In genomic region chr16:89081556-89081955, GRCh38 we compare ENCODE assay signal across 21 cellular contexts. TPM values are rescaled to one million over a fixed set of nuclear protein-coding genes. Genes with fewer than 3 reads are reported as not detected.
DNase-seq lines count a peak whose midpoint lies in the region; ATAC-seq, FAIRE-seq and TF ChIP-seq lines count a peak whose summit lies in the region.
"Had no signal": no experiment of that assay in that cellular context is flagged by ENCODE, and none has a peak within 500 bp of the region (broad histone marks: within the 10 kb centered on the region; RNA-seq: fewer than 3 reads in every experiment).

No MANE protein-coding gene starts in this region.

- no peak for TF ChIP-seq CTCF in K562 (IDR thresholded peaks at IDR 0.05 in 2 of 3, conservative IDR thresholded peaks at IDR 0.05 in 1 of 3; ENCODE audit: insufficient read depth in 2 of 3, low read depth in 1 of 3, low read length in 3 of 3)
- TF ChIP-seq CTCF in activated CD8-positive, alpha-beta T cell treated with anti-CD3 and anti-CD28 coated beads for 36 hours (IDR thresholded peaks at IDR 0.05), result no peak

- intact Hi-C loops in K562 (cut with micrococcal nuclease), result no loop called here
- intact Hi-C loops in activated CD8-positive, alpha-beta T cell treated with anti-CD3 and anti-CD28 coated beads for 36 hours (cut with micrococcal nuclease), result no loop called here

- H3K9me1 ChIP-seq in K562 (ENCODE audit: control insufficient read depth, insufficient read depth, low read length), result no peaks in the 10 kb centered on the region

- no peak overlapping the region for H3K9ac ChIP-seq in BLaER1 treated with 17β-estradiol and CSF1 and Interleukin-3, amounts not matched to agents 10 nM and 100 nM
- peak overlapping the region in 1 of 2 experiments; percentile 26; a peak in 1 of 4 replicates for H3K9ac ChIP-seq in K562 (ENCODE audit: insufficient read depth in 1 of 2, low read depth in 2 of 2, low read length in 2 of 2)

- POLR2A ChIA-PET in K562 (lab: Yijun Ruan, JAX), result no interaction called here
- POLR2A ChIA-PET in activated CD8-positive, alpha-beta T cell treated with anti-CD3 and anti-CD28 coated beads for 36 hours (lab: Charles Lee), result no interaction called here

- no peaks in the 10 kb centered on the region for H3K9me3 Mint-ChIP-seq in activated CD8-positive, alpha-beta T cell treated with anti-CD3 and anti-CD28 coated beads for 36 hours
- H3K9me3 Mint-ChIP-seq: CD4-positive, alpha-beta T cell; CD8-positive, alpha-beta T cell had no signal

- TF ChIP-seq RAD21 in K562 (CRISPR knock-in tag; conservative IDR thresholded peaks at IDR 0.05 in 1 of 2, IDR thresholded peaks at IDR 0.05 in 1 of 2), result no peak

- no peak for ATAC-seq in K562
- no peak for ATAC-seq in activated CD8-positive, alpha-beta T cell treated with anti-CD3 and anti-CD28 coated beads for 36 hours
- ATAC-seq: A549; CD8-positive, alpha-beta T cell had no signal

- H4K20me1 ChIP-seq in BLaER1 treated with 17β-estradiol and CSF1 and Interleukin-3, amounts not matched to agents 10 nM and 100 nM, result no peaks in the 10 kb centered on the region
- H4K20me1 ChIP-seq in K562 (replicated peaks; ENCODE audit: control insufficient read depth, insufficient read depth, low read length), result no peaks in the 10 kb centered on the region

- in situ Hi-C loops in K562 (cut with MboI), result no loop called here

- H3K36me3 ChIP-seq in BLaER1 treated with 17β-estradiol and CSF1 and Interleukin-3, amounts not matched to agents 10 nM and 100 nM, result no peaks in the 10 kb centered on the region
- H3K36me3 ChIP-seq in K562 (ENCODE audit: control insufficient read depth, insufficient read depth, low read length), result no peaks in the 10 kb centered on the region

- no peak overlapping the region for H3K27ac ChIP-seq in BLaER1 treated with 17β-estradiol and CSF1 and Interleukin-3, amounts not matched to agents 10 nM and 100 nM
- no peak overlapping the region for H3K27ac ChIP-seq in K562 (ENCODE audit: extremely low read depth, low read depth, low read length)
- H3K27ac ChIP-seq: A549, C4-2B had no signal

- H3K27me3 Mint-ChIP-seq in activated CD8-positive, alpha-beta T cell treated with anti-CD3 and anti-CD28 coated beads for 36 hours, result no peaks in the 10 kb centered on the region
- H3K27me3 Mint-ChIP-seq: B cell; CD4-positive, alpha-beta T cell had no signal

- CTCF ChIA-PET in K562 (lab: Yijun Ruan, JAX; ENCODE audit: low intra/inter-chr PET ratio), result no interaction called here
- CTCF ChIA-PET in activated CD8-positive, alpha-beta T cell treated with anti-CD3 and anti-CD28 coated beads for 36 hours (lab: Charles Lee), result no interaction called here

- H2AFZ ChIP-seq in K562 (ENCODE audit: low read depth, low read length), result no peak overlapping the region

- peaks cover 6 to 28% (median 19%) of the 10 kb centered on the region in 10 experiments; a peak in 15 of 20 replicates for H3K4me1 ChIP-seq in BLaER1 treated with 17β-estradiol and CSF1 and Interleukin-3, amounts not matched to agents 10 nM and 100 nM
- peaks cover 0 to 31% of the 10 kb centered on the region in 2 experiments; a peak in 2 of 5 replicates for H3K4me1 ChIP-seq in K562 (replicated peaks in 1 of 2; ENCODE audit: control insufficient read depth in 2 of 2, insufficient read depth in 2 of 2, low read length in 2 of 2)
- H3K4me1 ChIP-seq: A549, Caco-2 had no signal

- H3K4me2 ChIP-seq in BLaER1 treated with 17β-estradiol and CSF1 and Interleukin-3, amounts not matched to agents 10 nM and 100 nM, result peak overlapping the region in 9 of 11 experiments; percentile 3 to 56 (median 38); a peak in 11 of 22 replicates
- no peak overlapping the region for H3K4me2 ChIP-seq in K562 (ENCODE audit: insufficient read depth, low read length)
- H3K4me2 ChIP-seq: A549 had no signal

- no peak overlapping the region for H3K4me3 ChIP-seq in BLaER1 treated with 17β-estradiol and CSF1 and Interleukin-3, amounts not matched to agents 10 nM and 100 nM
- no peak overlapping the region for H3K4me3 ChIP-seq in K562
- H3K4me3 ChIP-seq: A549 had no signal

- H3K27ac Mint-ChIP-seq in activated CD8-positive, alpha-beta T cell treated with anti-CD3 and anti-CD28 coated beads for 36 hours, result no peak overlapping the region
- H3K27ac Mint-ChIP-seq: B cell; CD4-positive, alpha-beta T cell; CD8-positive, alpha-beta T cell had no signal

- TF ChIP-seq EP300 in K562 (IDR thresholded peaks at IDR 0.05; ENCODE audit: low read length), result no peak

- FAIRE-seq in K562 (lab: Jason Lieb, UNC) (no peak), RCC 7860 (lab: Jason Lieb, UNC) (no peak)
- FAIRE-seq: A549, D721Med, G401.6, GM12891 had no signal

- peaks cover 0 to 7% (median 0%) of the 10 kb centered on the region in 11 experiments; a peak in 7 of 22 replicates for H3K9me3 ChIP-seq in BLaER1 treated with 17β-estradiol and CSF1 and Interleukin-3, amounts not matched to agents 10 nM and 100 nM (replicated peaks in 1 of 11)
- peaks cover 3% of the 10 kb centered on the region for H3K9me3 ChIP-seq in K562 (replicated peaks; ENCODE audit: control insufficient read depth, insufficient read depth, low read depth, low read length)
- H3K9me3 ChIP-seq: Caco-2 had no signal

- no peak for TF ChIP-seq POLR2A in K562 (conservative IDR thresholded peaks at IDR 0.05)

- WGBS in K562 (ENCODE audit: insufficient coverage, low coverage, missing lambda C conversion rate), result 30% methylated on average over 8 of the region's 13 CpGs

- H3K27me3 ChIP-seq in BLaER1 treated with 17β-estradiol and CSF1 and Interleukin-3, amounts not matched to agents 10 nM and 100 nM, result no peaks in the 10 kb centered on the region
- peaks cover 26 to 62% of the 10 kb centered on the region in 2 experiments; a peak in 4 of 5 replicates for H3K27me3 ChIP-seq in K562 (ENCODE audit: control insufficient read depth in 2 of 2, insufficient read depth in 2 of 2, low read length in 2 of 2)

- H3K4me1 Mint-ChIP-seq in activated CD8-positive, alpha-beta T cell treated with anti-CD3 and anti-CD28 coated beads for 36 hours (ENCODE audit: low read depth), result no peaks in the 10 kb centered on the region

- no TSS peak for BruUV-seq in K562 (replicated peaks; lab: Mats Ljungman, UMichigan)

- no peak overlapping the region for H3K4me3 Mint-ChIP-seq in activated CD8-positive, alpha-beta T cell treated with anti-CD3 and anti-CD28 coated beads for 36 hours
- H3K4me3 Mint-ChIP-seq: B cell; CD4-positive, alpha-beta T cell; CD8-positive, alpha-beta T cell had no signal

- H3K36me3 Mint-ChIP-seq in activated CD8-positive, alpha-beta T cell treated with anti-CD3 and anti-CD28 coated beads for 36 hours (ENCODE audit: low read depth), result no peaks in the 10 kb centered on the region
- H3K36me3 Mint-ChIP-seq: CD8-positive, alpha-beta T cell had no signal

- DNase-seq in K562 (ENCODE audit: extremely low read depth in 1 of 4, low spot score in 3 of 4), result no peak
- DNase-seq in myocyte (ENCODE audit: low read depth), result peak; percentile 46
- no peak for DNase-seq in RCC 7860 (ENCODE audit: low spot score)
- no peak for DNase-seq in amygdala (lab: John Stamatoyannopoulos, UW)
- no peak for DNase-seq in midbrain (lab: John Stamatoyannopoulos, UW)
- DNase-seq in activated CD8-positive, alpha-beta T cell treated with anti-CD3 and anti-CD28 coated beads for 36 hours, result no peak
- DNase-seq: 8988T; AML-193; Caco-2; Calu3; CD4-positive, alpha-beta T cell; CD8-positive, alpha-beta T cell; DMS79 treated with DMSO at 0.1 percent for 48 hours; GF-D8 had no signal

- H3K79me2 ChIP-seq in K562 (ENCODE audit: control insufficient read depth, insufficient read depth, low read length), result no peaks in the 10 kb centered on the region

TF ChIP-seq in K562, 482 proteins besides CTCF, POLR2A, EP300 and RAD21:
- TF ChIP-seq MCM3 (IDR thresholded peaks at IDR 0.05) (0 out of 2 replicates have a peak, but pooled peaks have one; percentile 32), TAF7 (tag; IDR thresholded peaks at IDR 0.05) (no peak)
TF ChIP-seq in K562: peak in this region for 1.

RNA-seq across cellular contexts. Expression of gene ACSF3, which starts 12.1 kb away (rescaled TPM):
- total RNA-seq in K562 (2011; cell fraction: chromatin; rRNA removed; ENCODE audit: low replicate concordance), result 55.6 and 73.7 TPM in 2 replicates
- 44.2 and 45.9 TPM in 2 replicates for total RNA-seq in K562 (2011; cell fraction: nucleolus; rRNA removed)
- total RNA-seq in K562 (2011; cell fraction: nucleoplasm; rRNA removed), result 35.3 and 39.0 TPM in 2 replicates
- 28.5 and 37.0 TPM in 2 replicates for total RNA-seq in K562 (2014; rRNA removed)
- 14.0 and 14.6 TPM in 2 replicates for total RNA-seq in K562 (2014; rRNA removed; fragmentation: Illumina TruSeq; extraction: Trizol)
- total RNA-seq in K562 (2015; rRNA removed; fragmentation: Illumina TruSeq; extraction: Trizol), result 14.5 and 16.9 TPM in 2 replicates
- total RNA-seq in K562 (2021), result 31.7 and 32.8 TPM in 2 replicates
- polyA plus RNA-seq in K562 (2011; rRNA removed), result 14.9 and 15.9 TPM in 2 replicates
- polyA plus RNA-seq in K562 (2011; cell fraction: cytosol; rRNA removed), result 12.9 and 34.5 TPM in 2 replicates
- polyA plus RNA-seq in K562 (2011; cell fraction: nucleus; rRNA removed), result 22.1 and 40.2 TPM in 2 replicates
- 16.9 and 29.2 TPM in 2 replicates for polyA plus RNA-seq in K562 (2012)
- polyA plus RNA-seq in K562 (2014; fragmentation: Illumina TruSeq; extraction: Trizol), result 14.7 and 21.0 TPM in 2 replicates
- 1 to 10 TPM in 1 of 2 experiments, under 1 TPM in 1; 0.77 to 1.9 TPM for polyA plus RNA-seq in K562 (2014; fragmentation: Nextera tagmentation; extraction: Ambion mirVana)
- polyA plus RNA-seq in K562 (2014; rRNA removed), result 27.3 and 29.8 TPM in 2 replicates
- polyA minus RNA-seq in K562 (2011; rRNA and poly(A)+ RNA removed), result 16.2 and 17.6 TPM in 2 replicates
- polyA minus RNA-seq in K562 (2011; cell fraction: cytosol; rRNA and poly(A)+ RNA removed), result 40.6 and 53.1 TPM in 2 replicates
- 21.0 and 22.3 TPM in 2 replicates for polyA minus RNA-seq in K562 (2011; cell fraction: nucleus; rRNA and poly(A)+ RNA removed)
- 17.3 and 19.7 TPM in 2 replicates for total RNA-seq in myocyte
- polyA plus RNA-seq in myocyte (2012), result 11.3 TPM
- 10 to 100 TPM; 44.6 to 45.9 TPM for total RNA-seq in activated CD8-positive, alpha-beta T cell treated with anti-CD3 and anti-CD28 coated beads for 36 hours
